Comparison of ENCODE assay signal across 8 cellular contexts in genomic region chrX:101931104-101931493, GRCh38. TPM values are rescaled to one million over a fixed set of nuclear protein-coding genes. Genes with fewer than 3 reads are reported as not detected.
A peak's percentile ranks its signal among the peaks of the same experiment; 100 is the strongest.
DNase-seq lines count a peak whose midpoint lies in the region; ATAC-seq and TF ChIP-seq lines count a peak whose summit lies in the region.

No MANE protein-coding gene starts in this region.

- H3K9me3 Mint-ChIP-seq in endodermal cell (peaks cover 40% of the 10 kb centered on the region), neural crest cell (peaks cover 9% of the 10 kb centered on the region)

- H3K27ac ChIP-seq in endodermal cell (ENCODE audit: low read depth, low read length) = peak overlapping the region; percentile 16

- H3K4me3 Mint-ChIP-seq in endodermal cell = peak overlapping the region; percentile 66
- H3K4me3 Mint-ChIP-seq in neural crest cell = peak overlapping the region; percentile 82

- H3K4me1 Mint-ChIP-seq in endodermal cell (no peaks in the 10 kb centered on the region), neural crest cell (peaks cover 7% of the 10 kb centered on the region)

- no peaks in the 10 kb centered on the region for H3K4me1 ChIP-seq in endodermal cell (ENCODE audit: control insufficient read depth, insufficient read depth, low read length)

- peak overlapping the region; percentile 81 for H3K4me3 ChIP-seq in endodermal cell (ENCODE audit: low read length)

- no peak for TF ChIP-seq CTCF in endodermal cell (conservative IDR thresholded peaks at IDR 0.05)
- no peak for TF ChIP-seq CTCF in neural crest cell (conservative IDR thresholded peaks at IDR 0.05)

- DNase-seq in CD1c-positive myeloid dendritic cell (ENCODE audit: extremely low spot score) (peak; percentile 6), NCI-H774 (lab: John Stamatoyannopoulos, UW) (peak; percentile 13), endodermal cell (no peak), neural crest cell (ENCODE audit: low read depth, low spot score) (no peak), NCI-H1436 (lab: John Stamatoyannopoulos, UW) (no peak), NCI-H345 (lab: John Stamatoyannopoulos, UW) (no peak), epidermal melanocyte (ENCODE audit: insufficient read length, low spot score) (no peak)

- ATAC-seq in GM19397 (IDR thresholded peaks at IDR 0.05; ENCODE audit: unreplicated experiment) = peak; percentile 1

- H3K27me3 Mint-ChIP-seq in endodermal cell (ENCODE audit: insufficient read depth) (peaks cover 4% of the 10 kb centered on the region), neural crest cell (ENCODE audit: low read depth) (no peaks in the 10 kb centered on the region)

- peak overlapping the region; percentile 59 for H3K27ac Mint-ChIP-seq in endodermal cell
- H3K27ac Mint-ChIP-seq in neural crest cell (ENCODE audit: unreplicated experiment) = peak overlapping the region; percentile 16

- no peaks in the 10 kb centered on the region for H3K9me3 ChIP-seq in endodermal cell (ENCODE audit: control insufficient read depth, low read length)

- no peaks in the 10 kb centered on the region for H3K27me3 ChIP-seq in endodermal cell (ENCODE audit: control insufficient read depth, insufficient read depth, low read length, poor library complexity, severe bottlenecking)

- no peaks in the 10 kb centered on the region for H3K36me3 ChIP-seq in endodermal cell (ENCODE audit: control insufficient read depth, insufficient read depth, low read length)

- peak overlapping the region; percentile 23 for H3K9ac ChIP-seq in endodermal cell (ENCODE audit: extremely low read depth, low read length, poor library complexity, severe bottlenecking)

- WGBS in endodermal cell (ENCODE audit: insufficient coverage in 1 of 2, insufficient read length in 1 of 2), 2 experiments = 11% methylated on average over 7 of the region's 7 CpGs; no CpG with 5 or more reads in 1 of the 2 experiments

- H3K36me3 Mint-ChIP-seq in endodermal cell (ENCODE audit: low read depth) (peaks cover 1% of the 10 kb centered on the region), neural crest cell (ENCODE audit: low read depth) (peaks cover 7% of the 10 kb centered on the region)

RNA-seq across cellular contexts. Expression of gene ZMAT1, which starts 0.7 kb away (rescaled TPM):
- total RNA-seq in endodermal cell (1 to 10 TPM; 6.6 to 9.0 TPM), neural crest cell (4.7 and 4.9 TPM in 2 replicates)
- 7.9 TPM for polyA plus RNA-seq in endodermal cell (2013, experiment 1 of 2)
- polyA plus RNA-seq in endodermal cell (2013, experiment 2 of 2) = 7.7 TPM

Comparison
In these comparisons a context has a peak if more than half of its experiments do, and no peak if none do; other contexts are left out.
1. DNase-seq: peak in CD1c-positive myeloid dendritic cell (single experiment) and NCI-H774 (single experiment); none in endodermal cell (single experiment), neural crest cell (single experiment), NCI-H1436 (single experiment), NCI-H345 (single experiment) and epidermal melanocyte (single experiment).